8 cellular contexts compared by ENCODE assay signal in genomic region chr1:46342084-46342656, GRCh38. TPM values are rescaled to one million over a fixed set of nuclear protein-coding genes. Genes with fewer than 3 reads are reported as not detected.
DNase-seq lines count a peak whose midpoint lies in the region; ATAC-seq and TF ChIP-seq lines count a peak whose summit lies in the region.

No MANE protein-coding gene starts in this region.

- peaks cover 19% of the 10 kb centered on the region for H3K36me3 Mint-ChIP-seq in mesothelial cell of epicardium

- WGBS in adipose tissue, 3 donors: 90 to 93% (median 90%) methylated on average over 6 of the region's 6 CpGs

- peak overlapping the region; percentile 96 for H3K27ac ChIP-seq in adipose tissue (ENCODE audit: low read depth, low read length)

- no peaks in the 10 kb centered on the region for H3K9me3 Mint-ChIP-seq in mesothelial cell of epicardium

- peak overlapping the region; percentile 90 for H3K4me3 Mint-ChIP-seq in mesothelial cell of epicardium

- TF ChIP-seq CTCF in mesothelial cell of epicardium (IDR thresholded peaks at IDR 0.05; ENCODE audit: unreplicated experiment): peak; percentile 35

- H3K27me3 Mint-ChIP-seq in mesothelial cell of epicardium (ENCODE audit: low read depth): no peaks in the 10 kb centered on the region

- peak overlapping the region; percentile 99 for H3K27ac Mint-ChIP-seq in mesothelial cell of epicardium

- peaks cover 27% of the 10 kb centered on the region for H3K4me1 Mint-ChIP-seq in mesothelial cell of epicardium

- ATAC-seq in HG02610 (IDR thresholded peaks at IDR 0.05; ENCODE audit: unreplicated experiment) (no peak), GM21447 (IDR thresholded peaks at IDR 0.05; ENCODE audit: unreplicated experiment) (no peak)

- peak; percentile 66 for DNase-seq in EL
- peak; percentile 15 for DNase-seq in HT-29 (ENCODE audit: low spot score)
- no peak for DNase-seq in mesothelial cell of epicardium (ENCODE audit: low spot score in 2 of 2, unreplicated experiment in 2 of 2)
- DNase-seq in NCI-H2171 treated with DMSO at 0.1 percent for 48 hours (lab: John Stamatoyannopoulos, UW): no peak
- DNase-seq in NCI-H2107 treated with DMSO at 0.1 percent for 48 hours (lab: John Stamatoyannopoulos, UW; ENCODE audit: unreplicated experiment): no peak

RNA-seq across cellular contexts. Expression of gene NSUN4, which starts 1.6 kb away (rescaled TPM):
- 6.8 and 24.8 TPM in 2 replicates for total RNA-seq in HT-29 (2014; rRNA removed; shearing (Covaris generic))
- polyA plus RNA-seq in adipose tissue: 10 to 100 TPM; 10.0 to 19.8 (median 10.8) TPM
- 21.0 to 24.2 TPM (median 23.5 TPM) in 3 replicates for total RNA-seq in mesothelial cell of epicardium

RNA-seq across cellular contexts. Expression of gene UQCRH, which starts 38.7 kb away (rescaled TPM):
- total RNA-seq in HT-29 (2014; rRNA removed; shearing (Covaris generic)): 412 and 429 TPM in 2 replicates
- polyA plus RNA-seq in adipose tissue: 100 to 1,000 TPM; 224 to 744 (median 624) TPM
- 205 to 211 TPM (median 209 TPM) in 3 replicates for total RNA-seq in mesothelial cell of epicardium

RNA-seq across cellular contexts. Expression of gene LRRC41, which starts 38.8 kb away (rescaled TPM):
- 31.1 and 32.3 TPM in 2 replicates for total RNA-seq in HT-29 (2014; rRNA removed; shearing (Covaris generic))
- 10 to 100 TPM; 29.5 to 52.7 (median 33.1) TPM for polyA plus RNA-seq in adipose tissue
- 116 to 122 TPM (median 120 TPM) in 3 replicates for total RNA-seq in mesothelial cell of epicardium

RNA-seq across cellular contexts. Expression of gene FAAH, which starts 51.9 kb away (rescaled TPM):
- total RNA-seq in HT-29 (2014; rRNA removed; shearing (Covaris generic)): 53.2 and 62.9 TPM in 2 replicates
- polyA plus RNA-seq in adipose tissue: 10 to 100 TPM in 2 of 3 donors, 1 to 10 TPM in 1; 9.2 to 31.4 (median 24.6) TPM
- 27.4 to 35.0 TPM (median 34.8 TPM) in 3 replicates for total RNA-seq in mesothelial cell of epicardium

Comparison
In these comparisons a context has a peak if more than half of its experiments do, and no peak if none do; other contexts are left out.
1. DNase-seq: peak in EL (single experiment) and HT-29 (single experiment); none in mesothelial cell of epicardium (0 of 2), NCI-H2171 treated with DMSO at 0.1 percent for 48 hours (single experiment) and NCI-H2107 treated with DMSO at 0.1 percent for 48 hours (single experiment).